Comparison of ENCODE assay signal across 9 cellular contexts in genomic region chr7:131039836-131040235, GRCh38.
DNase-seq lines count a peak whose midpoint lies in the region; ATAC-seq, FAIRE-seq and TF ChIP-seq lines count a peak whose summit lies in the region.
"Had no signal": no experiment of that assay in that cellular context is flagged by ENCODE, and none has a peak within 500 bp of the region (broad histone marks: within the 10 kb centered on the region; RNA-seq: fewer than 3 reads in every experiment).

No MANE protein-coding gene starts in this region.

- H3K4me1 Mint-ChIP-seq in activated T-cell treated with anti-CD3 and anti-CD28 coated beads, Interleukin-2, amount 50 U/mL, for 4 hours (ENCODE audit: low read depth): peaks cover 73% of the 10 kb centered on the region
- H3K4me1 Mint-ChIP-seq in astrocyte (ENCODE audit: low read depth, unreplicated experiment) (peaks cover 22% of the 10 kb centered on the region), memory B cell (peaks cover 33% of the 10 kb centered on the region)

- H3K36me3 ChIP-seq in astrocyte (ENCODE audit: insufficient read depth, low read length) (no peaks in the 10 kb centered on the region), testis (ENCODE audit: low read depth, missing control alignments) (no peaks in the 10 kb centered on the region)
- H3K36me3 ChIP-seq: SJCRH30 had no signal

- no peaks in the 10 kb centered on the region for H3K4me1 ChIP-seq in astrocyte (ENCODE audit: insufficient read depth, low read length)
- H3K4me1 ChIP-seq in testis: peaks cover 30% of the 10 kb centered on the region

- DNase-seq in activated T-cell treated with anti-CD3 and anti-CD28 coated beads, Interleukin-2, amount 50 U/mL, for 4 hours: no peak
- DNase-seq in activated T-cell treated with anti-CD3 and anti-CD28 coated beads for 4 hours: no peak
- no peak for DNase-seq in astrocyte (ENCODE audit: low read depth)
- no peak for DNase-seq in memory B cell (ENCODE audit: low spot score in 2 of 2)
- no peak for DNase-seq in testis
- no peak for DNase-seq in NCI-H1092 (lab: John Stamatoyannopoulos, UW)
- DNase-seq in NCI-H1092 treated with DMSO at 0.1 percent for 48 hours (lab: John Stamatoyannopoulos, UW): no peak

- peaks cover 21% of the 10 kb centered on the region for H3K36me3 Mint-ChIP-seq in activated T-cell treated with anti-CD3 and anti-CD28 coated beads, Interleukin-2, amount 50 U/mL, for 4 hours (ENCODE audit: insufficient read depth)
- H3K36me3 Mint-ChIP-seq in astrocyte (ENCODE audit: low read depth, unreplicated experiment) (no peaks in the 10 kb centered on the region), memory B cell (peaks cover 18% of the 10 kb centered on the region)

- no peak for FAIRE-seq in astrocyte (lab: Jason Lieb, UNC)

- no peak overlapping the region for H2AFZ ChIP-seq in astrocyte (ENCODE audit: low read depth, low read length)

- H3K9me3 Mint-ChIP-seq in activated T-cell treated with anti-CD3 and anti-CD28 coated beads, Interleukin-2, amount 50 U/mL, for 4 hours: no peaks in the 10 kb centered on the region
- H3K9me3 Mint-ChIP-seq in astrocyte (ENCODE audit: unreplicated experiment): peaks cover 2% of the 10 kb centered on the region
- H3K9me3 Mint-ChIP-seq in memory B cell: no peaks in the 10 kb centered on the region

- intact Hi-C loops in testis (cut with DNase I; ENCODE audit: low total_unique reads): no loop called here

- H3K27ac Mint-ChIP-seq in astrocyte (ENCODE audit: unreplicated experiment): peak overlapping the region; percentile 35
- peak overlapping the region; percentile 56 for H3K27ac Mint-ChIP-seq in memory B cell

- TF ChIP-seq CTCF in astrocyte (IDR thresholded peaks at IDR 0.05; ENCODE audit: insufficient read depth, low read depth, low read length) (no peak), testis (IDR thresholded peaks at IDR 0.05) (no peak)

- peak overlapping the region; percentile 49 for H3K4me3 Mint-ChIP-seq in activated T-cell treated with anti-CD3 and anti-CD28 coated beads, Interleukin-2, amount 50 U/mL, for 4 hours
- H3K4me3 Mint-ChIP-seq in astrocyte (ENCODE audit: unreplicated experiment) (no peak overlapping the region), memory B cell (no peak overlapping the region)

- no peaks in the 10 kb centered on the region for H3K79me2 ChIP-seq in astrocyte (ENCODE audit: insufficient read depth, low read length)

- H3K4me2 ChIP-seq in astrocyte (ENCODE audit: low read length): no peak overlapping the region

- WGBS in testis, 2 donors: 60 to 69% methylated on average over 3 of the region's 3 CpGs

- no peaks in the 10 kb centered on the region for H3K27me3 Mint-ChIP-seq in activated T-cell treated with anti-CD3 and anti-CD28 coated beads, Interleukin-2, amount 50 U/mL, for 4 hours (ENCODE audit: low read depth)
- no peaks in the 10 kb centered on the region for H3K27me3 Mint-ChIP-seq in astrocyte (ENCODE audit: low read depth, unreplicated experiment)
- no peaks in the 10 kb centered on the region for H3K27me3 Mint-ChIP-seq in memory B cell

- H3K27me3 ChIP-seq in astrocyte (ENCODE audit: insufficient read depth, low read length) (no peaks in the 10 kb centered on the region), testis (no peaks in the 10 kb centered on the region)
- H3K27me3 ChIP-seq: SJCRH30 had no signal

- no peak for TF ChIP-seq POLR2A in testis (IDR thresholded peaks at IDR 0.05)

- no peak for ATAC-seq in activated T-cell treated with anti-CD3 and anti-CD28 coated beads, Interleukin-2, amount 50 U/mL, for 4 hours
- ATAC-seq in memory B cell (ENCODE audit: low read depth): no peak
- ATAC-seq in HG02610 (IDR thresholded peaks at IDR 0.05; ENCODE audit: unreplicated experiment): no peak

- H3K9ac ChIP-seq in astrocyte (ENCODE audit: low read length): no peak overlapping the region

- H3K27ac ChIP-seq in astrocyte (ENCODE audit: low read depth, low read length): no peak overlapping the region
- H3K27ac ChIP-seq in testis: peak overlapping the region; percentile 29 to 37
- H3K27ac ChIP-seq: SJCRH30 had no signal

- peaks cover 6% of the 10 kb centered on the region for H4K20me1 ChIP-seq in astrocyte (ENCODE audit: insufficient read depth, low read length)

- no peak overlapping the region for H3K4me3 ChIP-seq in astrocyte (ENCODE audit: insufficient read depth, low read depth, low read length)
- no peak overlapping the region for H3K4me3 ChIP-seq in testis
- H3K4me3 ChIP-seq: SJCRH30 had no signal

- H3K9me3 ChIP-seq in astrocyte (ENCODE audit: insufficient read depth, low read depth, low read length) (no peaks in the 10 kb centered on the region), testis (no peaks in the 10 kb centered on the region)
- H3K9me3 ChIP-seq: SJCRH30 had no signal
